Comparison of ENCODE assay signal across 1 cellular context in genomic region chr16:2779151-2779920, GRCh38.
TF ChIP-seq lines count a peak whose summit lies in the region.

No MANE protein-coding gene starts in this region.

TF ChIP-seq in HepG2, 621 proteins besides CTCF, POLR2A, EP300 and RAD21 (continued from another document and continues in another):
- TF ChIP-seq ZNF609 (CRISPR knock-in tag; IDR thresholded peaks at IDR 0.05; ENCODE audit: borderline replicate concordance) (no peak), IKZF5 (CRISPR knock-in tag; IDR thresholded peaks at IDR 0.05) (no peak), ZNF33B (CRISPR knock-in tag; IDR thresholded peaks at IDR 0.05) (no peak), HES4 (CRISPR knock-in tag; IDR thresholded peaks at IDR 0.05; ENCODE audit: borderline replicate concordance) (no peak), ELF1 (CRISPR knock-in tag; IDR thresholded peaks at IDR 0.05) (no peak), KLF6 (CRISPR knock-in tag; IDR thresholded peaks at IDR 0.05) (no peak), ZFP37 (CRISPR knock-in tag; IDR thresholded peaks at IDR 0.05; ENCODE audit: borderline replicate concordance) (no peak), ZBTB33 (CRISPR knock-in tag; IDR thresholded peaks at IDR 0.05) (peak; percentile 61; the same call in 1 of the 2 replicates), MAFG (CRISPR knock-in tag; IDR thresholded peaks at IDR 0.05) (no peak), FOXJ3 (CRISPR knock-in tag; IDR thresholded peaks at IDR 0.05; ENCODE audit: borderline replicate concordance) (no peak), SIX1 (CRISPR knock-in tag; IDR thresholded peaks at IDR 0.05; ENCODE audit: borderline replicate concordance) (no peak), RCOR2 (CRISPR knock-in tag; IDR thresholded peaks at IDR 0.05) (no peak), RAD51 (IDR thresholded peaks at IDR 0.05; ENCODE audit: borderline replicate concordance) (no peak), ZNF747 (CRISPR knock-in tag; IDR thresholded peaks at IDR 0.05; ENCODE audit: borderline replicate concordance) (no peak), ZFP41 (CRISPR knock-in tag; IDR thresholded peaks at IDR 0.05; ENCODE audit: borderline replicate concordance) (no peak), ZNF557 (CRISPR knock-in tag; IDR thresholded peaks at IDR 0.05) (no peak), ZNF776 (CRISPR knock-in tag; IDR thresholded peaks at IDR 0.05) (no peak), ZNF17 (CRISPR knock-in tag; IDR thresholded peaks at IDR 0.05) (no peak), ZNF549 (CRISPR knock-in tag; IDR thresholded peaks at IDR 0.05) (no peak), MLLT10 (CRISPR knock-in tag; IDR thresholded peaks at IDR 0.05) (no peak), SP1 (IDR thresholded peaks at IDR 0.05) (no peak), SP1 (CRISPR knock-in tag; IDR thresholded peaks at IDR 0.05) (no peak), PRDM15 (CRISPR knock-in tag; IDR thresholded peaks at IDR 0.05) (no peak), HIVEP1 (CRISPR knock-in tag; IDR thresholded peaks at IDR 0.05) (no peak), STAG1 (CRISPR knock-in tag; IDR thresholded peaks at IDR 0.05) (no peak), EZH2 (conservative IDR thresholded peaks at IDR 0.05; ENCODE audit: low read depth, low read length) (no peak), ZSCAN29 (CRISPR knock-in tag; conservative IDR thresholded peaks at IDR 0.05) (no peak), RBFOX2 (IDR thresholded peaks at IDR 0.05; ENCODE audit: low read depth, low read length) (peak; percentile 35; the same call in 1 of the 2 replicates), KDM2A (CRISPR knock-in tag; IDR thresholded peaks at IDR 0.05; ENCODE audit: borderline replicate concordance, low read depth) (peak; percentile 26; the same call in 1 of the 2 replicates), RXRB (CRISPR knock-in tag; IDR thresholded peaks at IDR 0.05; ENCODE audit: borderline replicate concordance) (no peak), ZNF496 (CRISPR knock-in tag; IDR thresholded peaks at IDR 0.05; ENCODE audit: insufficient replicate concordance) (no peak), ZNF710 (CRISPR knock-in tag; IDR thresholded peaks at IDR 0.05; ENCODE audit: borderline replicate concordance) (no peak), CERS6 (CRISPR knock-in tag; IDR thresholded peaks at IDR 0.05) (no peak), NR3C1 (CRISPR knock-in tag; IDR thresholded peaks at IDR 0.05) (no peak), ZC3H13 (CRISPR knock-in tag; IDR thresholded peaks at IDR 0.05) (peak; percentile 28; the same call in 1 of the 2 replicates), MNT (IDR thresholded peaks at IDR 0.05) (no peak), AGO2 (optimal IDR thresholded peaks at IDR 0.05; ENCODE audit: low read depth, low read length) (peak; percentile 86), ZSCAN21 (CRISPR knock-in tag; IDR thresholded peaks at IDR 0.05; ENCODE audit: borderline replicate concordance) (no peak), RARA (CRISPR knock-in tag; IDR thresholded peaks at IDR 0.05) (no peak), ZNF234 (CRISPR knock-in tag; conservative IDR thresholded peaks at IDR 0.05) (no peak), ATF2 (CRISPR knock-in tag; IDR thresholded peaks at IDR 0.05) (no peak), ZBTB39 (CRISPR knock-in tag; IDR thresholded peaks at IDR 0.05) (no peak), TEAD3 (CRISPR knock-in tag; optimal IDR thresholded peaks at IDR 0.05; ENCODE audit: borderline replicate concordance) (no peak), CREB1 (IDR thresholded peaks at IDR 0.05) (no peak), CREB1 (CRISPR knock-in tag; IDR thresholded peaks at IDR 0.05) (no peak)
